In the genomic region with DNA sequence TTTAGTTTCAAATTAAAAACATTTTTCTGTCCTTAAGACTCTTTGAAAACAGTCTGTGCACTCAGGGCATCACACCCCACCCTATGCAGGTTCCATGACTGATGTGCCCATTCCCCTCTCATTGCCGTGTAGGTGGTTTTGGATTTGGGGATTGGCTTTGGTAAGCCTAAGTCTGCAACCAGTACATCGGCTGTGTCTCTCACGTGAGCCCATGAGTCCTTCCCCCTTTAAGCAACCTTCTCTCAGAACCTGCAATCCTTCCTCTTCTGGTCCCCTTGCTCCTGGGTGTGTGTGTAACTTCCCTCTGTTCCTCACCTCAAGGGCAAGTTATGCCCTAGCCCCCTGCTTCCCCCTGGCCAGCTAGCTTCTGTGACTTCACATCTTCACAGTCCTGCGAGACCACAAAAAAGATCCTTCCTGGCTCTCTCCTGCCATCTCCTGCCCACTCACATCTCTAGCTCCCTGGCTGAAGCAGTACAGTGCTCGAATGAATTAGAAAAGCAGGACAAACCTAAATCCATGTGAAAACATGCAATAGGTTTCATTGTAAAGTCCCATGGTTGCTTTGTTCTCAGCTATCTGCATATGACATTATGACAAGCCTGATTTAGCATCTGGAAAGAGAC, we compare ENCODE assay signal across 12 cellular contexts.
DNase-seq lines count a peak whose midpoint lies in the region; ATAC-seq and TF ChIP-seq lines count a peak whose summit lies in the region.
"Had no signal": no experiment of that assay in that cellular context is flagged by ENCODE, and none has a peak within 500 bp of the region (broad histone marks: within the 10 kb centered on the region; RNA-seq: fewer than 3 reads in every experiment).

No MANE protein-coding gene starts in this region.

- H3K27me3 ChIP-seq in left ventricle myocardium inferior (ENCODE audit: low read depth) = no peaks in the 10 kb centered on the region
- H3K27me3 ChIP-seq in right cardiac atrium (ENCODE audit: control insufficient read depth, insufficient read depth) = no peaks in the 10 kb centered on the region
- H3K27me3 ChIP-seq: MG63 had no signal

- intact Hi-C loops in left ventricle myocardium inferior (cut with micrococcal nuclease) = no loop called here
- intact Hi-C loops in right cardiac atrium (cut with DNase I) = no loop called here

- H3K4me3 ChIP-seq in left ventricle myocardium inferior (no peak overlapping the region), right cardiac atrium (ENCODE audit: low read length) (no peak overlapping the region), fibroblast of the aortic adventitia (ENCODE audit: low read depth, low read length) (no peak overlapping the region)
- H3K4me3 ChIP-seq: MG63 had no signal

- H3K27ac ChIP-seq in left ventricle myocardium inferior (replicated peaks) (no peak overlapping the region), right cardiac atrium (ENCODE audit: low read length) (no peak overlapping the region)

- H3K4me1 ChIP-seq in left ventricle myocardium inferior (peaks cover 4% of the 10 kb centered on the region), right cardiac atrium (ENCODE audit: control insufficient read depth, insufficient read depth, low read length) (no peaks in the 10 kb centered on the region)

- no peaks in the 10 kb centered on the region for H3K36me3 ChIP-seq in left ventricle myocardium inferior
- H3K36me3 ChIP-seq: MG63 had no signal

- H3K9me3 ChIP-seq in left ventricle myocardium inferior (replicated peaks) (no peaks in the 10 kb centered on the region), right cardiac atrium (ENCODE audit: control insufficient read depth, low read length) (no peaks in the 10 kb centered on the region)
- H3K9me3 ChIP-seq: MG63 had no signal

- 65% methylated on average over 5 of the region's 5 CpGs for WGBS in right cardiac atrium

- DNase-seq in left ventricle myocardium inferior = no peak
- no peak for DNase-seq in right cardiac atrium
- DNase-seq in RPMI7951 (ENCODE audit: low read depth) = peak; percentile 40
- peak; percentile 45 for DNase-seq in fibroblast of the aortic adventitia (ENCODE audit: low read depth)
- no peak for DNase-seq in NCI-H2107 treated with DMSO at 0.1 percent for 48 hours (lab: John Stamatoyannopoulos, UW; ENCODE audit: unreplicated experiment)
- DNase-seq: CD8-positive, alpha-beta T cell; cerebellar nuclear complex; MG63; T-helper 9 cell had no signal

- peak; percentile 41 for TF ChIP-seq CTCF in left ventricle myocardium inferior (IDR thresholded peaks at IDR 0.05; ENCODE audit: borderline replicate concordance)
- TF ChIP-seq CTCF in fibroblast of the aortic adventitia (IDR thresholded peaks at IDR 0.05; ENCODE audit: insufficient read depth, low read length) = peak; percentile 58

- no peak for ATAC-seq in right cardiac atrium
- ATAC-seq in GM19467 (IDR thresholded peaks at IDR 0.05; ENCODE audit: unreplicated experiment) = no peak
- no peak for ATAC-seq in GM18909 (IDR thresholded peaks at IDR 0.05; ENCODE audit: poor library complexity, unreplicated experiment)
- no peak for ATAC-seq in GM19463 (IDR thresholded peaks at IDR 0.05; ENCODE audit: unreplicated experiment)
- ATAC-seq: CD8-positive, alpha-beta T cell had no signal

Comparison
In these comparisons a context has a peak if more than half of its experiments do, and no peak if none do; other contexts are left out.
1. DNase-seq: peak in RPMI7951 (single experiment) and fibroblast of the aortic adventitia (single experiment); none in left ventricle myocardium inferior (single experiment), right cardiac atrium (0 of 3) and NCI-H2107 treated with DMSO at 0.1 percent for 48 hours (single experiment).